9 cellular contexts compared by ENCODE assay signal in the genomic region with DNA sequence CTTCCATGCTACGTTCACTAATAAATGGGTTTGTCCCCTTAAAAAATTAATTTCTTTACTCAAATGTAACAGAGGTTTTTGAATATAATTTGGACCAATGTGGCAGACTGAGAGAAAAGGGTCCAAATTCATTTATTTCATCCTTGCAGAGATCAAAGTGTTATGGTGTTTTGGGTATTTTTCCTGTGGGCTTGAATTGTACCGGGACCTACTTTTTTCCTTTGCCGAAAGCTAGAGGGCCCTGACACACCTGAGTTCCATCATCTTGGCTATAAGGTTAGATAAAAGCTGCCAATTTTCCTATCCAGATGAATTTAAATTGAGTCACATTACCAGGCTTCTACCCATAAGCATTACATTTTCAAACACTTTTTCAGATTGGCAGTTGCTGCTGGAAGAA. TPM values are rescaled to one million over a fixed set of nuclear protein-coding genes. Genes with fewer than 3 reads are reported as not detected.
A peak's percentile ranks its signal among the peaks of the same experiment; 100 is the strongest.
DNase-seq lines count a peak whose midpoint lies in the region; ATAC-seq and TF ChIP-seq lines count a peak whose summit lies in the region.
"Had no signal": no experiment of that assay in that cellular context is flagged by ENCODE, and none has a peak within 500 bp of the region (broad histone marks: within the 10 kb centered on the region; RNA-seq: fewer than 3 reads in every experiment).

No MANE protein-coding gene starts in this region.

- intact Hi-C loops in breast epithelium (cut with DNase I; ENCODE audit: low total_unique reads) = no loop called here
- intact Hi-C loops in natural killer cell (cut with micrococcal nuclease) = loop anchor here (5.0 to 10.0 kb wide), 2 partner anchors 121 to 386 kb away; partner anchors contain the start of gene RNF111

- H3K4me1 ChIP-seq in DND-41 (ENCODE audit: insufficient read depth, low read length) (peaks cover 50% of the 10 kb centered on the region), breast epithelium (no peaks in the 10 kb centered on the region), gastroesophageal sphincter (peaks cover 0 to 15% (median 0%) of the 10 kb centered on the region in 3 donors), tibial nerve (peaks cover 0 to 13% (median 2%) of the 10 kb centered on the region in 4 donors)

- no peaks in the 10 kb centered on the region for H3K9me3 ChIP-seq in DND-41 (ENCODE audit: insufficient read depth, low read length, severe bottlenecking)
- H3K9me3 ChIP-seq in breast epithelium = no peaks in the 10 kb centered on the region
- H3K9me3 ChIP-seq in gastroesophageal sphincter = no peaks in the 10 kb centered on the region
- no peaks in the 10 kb centered on the region for H3K9me3 ChIP-seq in tibial nerve

- no peak for DNase-seq in DND-41
- DNase-seq in breast epithelium (ENCODE audit: low spot score in 2 of 2) = no peak
- DNase-seq in natural killer cell = no peak
- DNase-seq in NCI-H1436 treated with DMSO at 0.1 percent for 48 hours (lab: John Stamatoyannopoulos, UW) = no peak
- no peak for DNase-seq in tibial nerve (ENCODE audit: low spot score in 2 of 2)
- no peak for DNase-seq in NCI-H1092 treated with DMSO at 0.1 percent for 48 hours (lab: John Stamatoyannopoulos, UW)
- DNase-seq: stimulated activated naive CD4-positive, alpha-beta T cell treated with Interleukin-2 at 50 U/mL for 16 hours had no signal

- H3K27me3 Mint-ChIP-seq in natural killer cell (ENCODE audit: low read depth in 2 of 2) = no peaks in the 10 kb centered on the region

- peak overlapping the region; percentile 93 for H3K9ac ChIP-seq in DND-41 (ENCODE audit: low read depth, low read length)

- no peaks in the 10 kb centered on the region for H3K27me3 ChIP-seq in DND-41 (ENCODE audit: insufficient read depth, low read length, poor library complexity)
- H3K27me3 ChIP-seq in breast epithelium = no peaks in the 10 kb centered on the region
- no peaks in the 10 kb centered on the region for H3K27me3 ChIP-seq in gastroesophageal sphincter
- no peaks in the 10 kb centered on the region for H3K27me3 ChIP-seq in tibial nerve

- H3K27ac ChIP-seq in DND-41 (ENCODE audit: low read length) = peak overlapping the region; percentile 95
- H3K27ac ChIP-seq in breast epithelium = no peak overlapping the region
- no peak overlapping the region for H3K27ac ChIP-seq in gastroesophageal sphincter
- H3K27ac ChIP-seq in tibial nerve = no peak overlapping the region

- no peak for ATAC-seq in DND-41 (ENCODE audit: insufficient read depth, low read depth)
- no peak for ATAC-seq in natural killer cell
- ATAC-seq in gastroesophageal sphincter = no peak

- peaks cover 57% of the 10 kb centered on the region for H3K79me2 ChIP-seq in DND-41 (ENCODE audit: insufficient read depth, low read length)

- peaks cover 40% of the 10 kb centered on the region for H3K36me3 ChIP-seq in DND-41 (ENCODE audit: insufficient read depth, low read length)
- H3K36me3 ChIP-seq in breast epithelium = no peaks in the 10 kb centered on the region
- no peaks in the 10 kb centered on the region for H3K36me3 ChIP-seq in gastroesophageal sphincter
- no peaks in the 10 kb centered on the region for H3K36me3 ChIP-seq in tibial nerve

- TF ChIP-seq EP300 in gastroesophageal sphincter (IDR thresholded peaks at IDR 0.05) (no peak), tibial nerve (IDR thresholded peaks at IDR 0.05) (no peak)

- 0 out of 2 replicates have a peak, but pooled peaks cover 4% of the 10 kb centered on the region for H4K20me1 ChIP-seq in DND-41 (ENCODE audit: insufficient read depth, low read length)

- WGBS in gastroesophageal sphincter (ENCODE audit: low coverage in 1 of 2), 2 donors = 52 to 80% methylated on average over 1 to 3 of the region's 3 CpGs
- 26 to 45% methylated on average over 3 of the region's 3 CpGs for WGBS in tibial nerve, 2 donors

- H3K27ac Mint-ChIP-seq in natural killer cell = peak overlapping the region in 1 of 2 donors; percentile 94

- no peaks in the 10 kb centered on the region for H3K9me3 Mint-ChIP-seq in natural killer cell

- H3K4me1 Mint-ChIP-seq in natural killer cell = peaks cover 8 to 9% of the 10 kb centered on the region in 2 donors

- peak overlapping the region; percentile 80 for H3K4me2 ChIP-seq in DND-41 (ENCODE audit: insufficient read depth, low read length)

- peak overlapping the region; percentile 94 for H2AFZ ChIP-seq in DND-41 (ENCODE audit: low read depth, low read length)

- TF ChIP-seq POLR2A in breast epithelium (IDR thresholded peaks at IDR 0.05) (no peak), gastroesophageal sphincter (IDR thresholded peaks at IDR 0.05) (no peak), tibial nerve (IDR thresholded peaks at IDR 0.05) (no peak)

- H3K4me3 Mint-ChIP-seq in natural killer cell = peak overlapping the region; percentile 97

- TF ChIP-seq CTCF in DND-41 (IDR thresholded peaks at IDR 0.05; ENCODE audit: borderline replicate concordance, extremely low read depth, low read length, poor library complexity, severe bottlenecking) (peak; percentile 30), LNCAP (IDR thresholded peaks at IDR 0.05) (peak; percentile 53), breast epithelium (IDR thresholded peaks at IDR 0.05) (no peak), natural killer cell (IDR thresholded peaks at IDR 0.05) (no peak), gastroesophageal sphincter (IDR thresholded peaks at IDR 0.05) (no peak), tibial nerve (IDR thresholded peaks at IDR 0.05) (no peak)

- H3K4me3 ChIP-seq in DND-41 (ENCODE audit: low read depth in 1 of 2, low read length in 2 of 2) (peak overlapping the region; percentile 76 to 85), breast epithelium (peak overlapping the region; percentile 51 to 70 (median 61)), gastroesophageal sphincter (peak overlapping the region in 1 of 2 donors; percentile 58), tibial nerve (peak overlapping the region in 1 of 4 donors; percentile 72)

- no peaks in the 10 kb centered on the region for H3K36me3 Mint-ChIP-seq in natural killer cell

RNA-seq across cellular contexts. Expression of gene CCNB2, which starts 0.9 kb away (rescaled TPM):
- total RNA-seq in breast epithelium (1 to 10 TPM in 1 of 3 donors, under 1 TPM in 2; 0.29 to 3.5 (median 0.98) TPM), natural killer cell (1 to 10 TPM in 2 of 3 donors, under 1 TPM in 1; 0.47 to 1.4 (median 1.1) TPM), gastroesophageal sphincter (1 to 10 TPM in 1 of 4 donors, under 1 TPM in 2, not detected in 1; 0.46 to 5.1 (median 0.93) TPM), tibial nerve (1 to 10 TPM in 2 of 4 donors, under 1 TPM in 1, not detected in 1; 0.44 to 1.2 (median 1.2) TPM)

Comparison
In these comparisons a context has a peak if more than half of its experiments do, and no peak if none do; other contexts are left out.
1. CTCF ChIP-seq: peak in DND-41 (single experiment) and LNCAP (single experiment); none in breast epithelium (0 of 3), natural killer cell (single experiment), gastroesophageal sphincter (0 of 4) and tibial nerve (0 of 5).